Comparison of ENCODE assay signal across 20 cellular contexts in genomic region chr4:122875949-122876348, GRCh38. TPM values are rescaled to one million over a fixed set of nuclear protein-coding genes. Genes with fewer than 3 reads are reported as not detected.
"Had no signal": no experiment of that assay in that cellular context is flagged by ENCODE, and none has a peak within 500 bp of the region (broad histone marks: within the 10 kb centered on the region; RNA-seq: fewer than 3 reads in every experiment).

No MANE protein-coding gene starts in this region.

- ATAC-seq: activated CD8-positive, alpha-beta T cell treated with anti-CD3 and anti-CD28 coated beads, Interleukin-2, amount 10 ng/mL, durations not matched to agents 7 days and 5 days; lower lobe of right lung; natural killer cell; right lobe of liver; stimulated activated naive B cell treated with anti-CD40 and anti-IgM and Interleukin-4, amounts not matched to agents 10 μg/mL and 1 μg/mL and 100 μg/mL, for 72 hours had no signal

- H3K9me3 ChIP-seq: colonic mucosa, lower lobe of right lung, right lobe of liver, tibial artery had no signal

- H3K27me3 Mint-ChIP-seq: brain had no signal

- H3K27ac Mint-ChIP-seq: activated CD4-positive, alpha-beta T cell treated with anti-CD3 and anti-CD28 coated beads, Interleukin-2, amount 10 ng/mL, durations not matched to agents 7 days and 5 days; activated CD8-positive, alpha-beta T cell treated with anti-CD3 and anti-CD28 coated beads, Interleukin-2, amount 10 ng/mL, durations not matched to agents 7 days and 5 days; activated naive CD8-positive, alpha-beta T cell treated with anti-CD3 and anti-CD28 coated beads, Interleukin-2, amount 10 ng/mL, durations not matched to agents 7 days and 5 days; activated T-cell treated with anti-CD3 and anti-CD28 coated beads, Interleukin-2, amount 50 U/mL, for 24 hours; activated T-helper 2 cell treated with anti-CD3 and anti-CD28 coated beads, Interferon-gamma antibody, Interleukin-2, Interleukin-4, amounts not matched to agents 10 μg/mL and 5 μg/mL and 100 μg/mL, durations not matched to agents 14 hours and 24 hours and 36 hours; brain; natural killer cell; stimulated activated naive B cell treated with anti-CD40 and anti-IgM and Interleukin-4, amounts not matched to agents 10 μg/mL and 1 μg/mL and 100 μg/mL, for 72 hours had no signal

- H3K79me2 ChIP-seq: parathyroid adenoma had no signal

- H3K27ac ChIP-seq: colonic mucosa, lower lobe of right lung, parathyroid adenoma, right lobe of liver, tibial artery had no signal

- H3K4me3 Mint-ChIP-seq: activated CD4-positive, alpha-beta T cell treated with anti-CD3 and anti-CD28 coated beads, Interleukin-2, amount 10 ng/mL, durations not matched to agents 7 days and 5 days; activated CD8-positive, alpha-beta T cell treated with anti-CD3 and anti-CD28 coated beads, Interleukin-2, amount 10 ng/mL, durations not matched to agents 7 days and 5 days; activated naive CD8-positive, alpha-beta T cell treated with anti-CD3 and anti-CD28 coated beads, Interleukin-2, amount 10 ng/mL, durations not matched to agents 7 days and 5 days; activated T-cell treated with anti-CD3 and anti-CD28 coated beads, Interleukin-2, amount 50 U/mL, for 24 hours; brain; natural killer cell; stimulated activated naive B cell treated with anti-CD40 and anti-IgM and Interleukin-4, amounts not matched to agents 10 μg/mL and 1 μg/mL and 100 μg/mL, for 72 hours had no signal

- H3K4me3 ChIP-seq: colonic mucosa, lower lobe of right lung, right lobe of liver, tibial artery had no signal

- DNase-seq: activated CD4-positive, alpha-beta T cell treated with anti-CD3 and anti-CD28 coated beads, Interleukin-2, amount 10 ng/mL, durations not matched to agents 7 days and 5 days; activated CD8-positive, alpha-beta T cell treated with anti-CD3 and anti-CD28 coated beads, Interleukin-2, amount 10 ng/mL, durations not matched to agents 7 days and 5 days; activated naive CD4-positive, alpha-beta T cell treated with Interleukin-2 at 50 U/mL for 16 hours; activated naive CD8-positive, alpha-beta T cell treated with anti-CD3 and anti-CD28 coated beads, Interleukin-2, amount 10 ng/mL, durations not matched to agents 7 days and 5 days; activated T-cell treated with anti-CD3 and anti-CD28 coated beads, Interleukin-2, amount 50 U/mL, for 24 hours; central memory CD4-positive, alpha-beta T cell; colonic mucosa; erythroblast; lower lobe of right lung; natural killer cell; right lobe of liver; stimulated activated naive B cell treated with anti-CD40 and anti-IgM and Interleukin-4, amounts not matched to agents 10 μg/mL and 1 μg/mL and 100 μg/mL, for 72 hours; T1000; tibial artery had no signal

- H3K4me1 Mint-ChIP-seq: activated CD4-positive, alpha-beta T cell treated with anti-CD3 and anti-CD28 coated beads, Interleukin-2, amount 10 ng/mL, durations not matched to agents 7 days and 5 days; activated naive CD8-positive, alpha-beta T cell treated with anti-CD3 and anti-CD28 coated beads, Interleukin-2, amount 10 ng/mL, durations not matched to agents 7 days and 5 days; brain; natural killer cell had no signal

- H3K27me3 ChIP-seq: colonic mucosa, right lobe of liver, tibial artery had no signal

- H2AFZ ChIP-seq: parathyroid adenoma had no signal

- H3K4me1 ChIP-seq: colonic mucosa, lower lobe of right lung, parathyroid adenoma had no signal

- FAIRE-seq: endometrium, frontal cortex, keratinocyte had no signal

- H3K9ac ChIP-seq: parathyroid adenoma had no signal

- H3K36me3 ChIP-seq: colonic mucosa, lower lobe of right lung, right lobe of liver had no signal

RNA-seq across cellular contexts. Expression of gene FGF2, which starts 49.3 kb away (rescaled TPM):
- total RNA-seq: activated naive CD8-positive, alpha-beta T cell treated with anti-CD3 and anti-CD28 coated beads, Interleukin-2, amount 10 ng/mL, durations not matched to agents 7 days and 5 days; natural killer cell had no signal
